In the genomic region with DNA sequence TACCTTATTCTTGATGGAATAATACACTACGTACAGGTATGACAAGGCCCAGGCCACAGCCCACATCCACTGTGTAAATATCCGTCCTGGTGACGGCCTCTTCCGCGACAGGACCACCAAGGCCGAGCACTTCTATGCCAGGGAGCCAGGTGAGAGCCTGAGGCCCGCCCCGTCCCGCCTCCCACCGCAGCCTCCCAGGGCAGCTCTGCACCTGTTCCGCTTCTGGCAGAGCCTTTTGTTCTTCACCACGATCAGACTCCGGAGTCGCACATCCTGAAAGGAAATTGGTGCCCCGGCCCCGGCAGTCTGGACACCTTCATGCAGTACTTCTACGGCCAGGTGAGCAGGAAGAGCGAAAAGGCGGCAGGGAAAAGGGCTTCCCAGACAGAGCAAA, we compare ENCODE assay signal across 12 cellular contexts. TPM values are rescaled to one million over a fixed set of nuclear protein-coding genes. Genes with fewer than 3 reads are reported as not detected.
DNase-seq lines count a peak whose midpoint lies in the region; ATAC-seq and TF ChIP-seq lines count a peak whose summit lies in the region.
"Had no signal": no experiment of that assay in that cellular context is flagged by ENCODE, and none has a peak within 500 bp of the region (broad histone marks: within the 10 kb centered on the region; RNA-seq: fewer than 3 reads in every experiment).

No MANE protein-coding gene starts in this region.

- peaks cover 30% of the 10 kb centered on the region for H3K4me1 ChIP-seq in PC-9 (replicated peaks; ENCODE audit: insufficient read depth)
- peaks cover 30% of the 10 kb centered on the region for H3K4me1 ChIP-seq in mesenchymal stem cell (ENCODE audit: control insufficient read depth, insufficient read depth, low read depth, low read length)
- peaks cover 7 to 47% (median 16%) of the 10 kb centered on the region in 3 donors for H3K4me1 ChIP-seq in esophagus squamous epithelium

- H3K4me3 ChIP-seq in PC-9: peak overlapping the region; percentile 67
- H3K4me3 ChIP-seq in mesenchymal stem cell (ENCODE audit: insufficient read depth in 1 of 2, low read depth in 1 of 2, low read length in 2 of 2): no peak overlapping the region
- H3K4me3 ChIP-seq in esophagus squamous epithelium: peak overlapping the region in 1 of 4 donors; percentile 32
- H3K4me3 ChIP-seq: ovary had no signal

- H3K14ac ChIP-seq in mesenchymal stem cell (ENCODE audit: low read length in 2 of 2): no peak overlapping the region

- no peak overlapping the region for H2BK12ac ChIP-seq in mesenchymal stem cell (ENCODE audit: low read length in 2 of 2)

- no peak overlapping the region for H2BK15ac ChIP-seq in mesenchymal stem cell (ENCODE audit: low read depth, poor library complexity, severe bottlenecking)

- peak overlapping the region in 2 of 3 donors; percentile 42 to 69 for H3K27ac Mint-ChIP-seq in IgD-negative memory B cell
- H3K27ac Mint-ChIP-seq: activated naive CD4-positive, alpha-beta T cell treated with anti-CD3 and anti-CD28 coated beads for 36 hours had no signal

- DNase-seq in DMS153 treated with DMSO at 0.1 percent for 48 hours (lab: John Stamatoyannopoulos, UW; ENCODE audit: unreplicated experiment) (peak; percentile 33), PC-9 (peak in 1 of 2 experiments; percentile 34), mesenchymal stem cell (no peak), esophagus squamous epithelium (lab: John Stamatoyannopoulos, UW) (no peak)
- DNase-seq: activated naive CD4-positive, alpha-beta T cell treated with anti-CD3 and anti-CD28 coated beads for 36 hours; NCI-H524; stimulated activated naive CD4-positive, alpha-beta T cell treated with Interleukin-2 at 50 U/mL for 16 hours had no signal

- H3K9ac ChIP-seq in mesenchymal stem cell (ENCODE audit: low read length): no peak overlapping the region

- no peak overlapping the region for H3K4ac ChIP-seq in mesenchymal stem cell (ENCODE audit: low read depth in 1 of 2, low read length in 2 of 2)

- CTCF ChIA-PET in PC-9 (lab: Charles Lee): no interaction called here

- H3K4me1 Mint-ChIP-seq in IgD-negative memory B cell: peaks cover 0 to 2% (median 0%) of the 10 kb centered on the region in 3 donors

- H2BK5ac ChIP-seq in mesenchymal stem cell (ENCODE audit: low read depth, low read length, poor library complexity, severe bottlenecking): no peak overlapping the region

- peak overlapping the region; percentile 96 for H3K4me2 ChIP-seq in PC-9
- no peak overlapping the region for H3K4me2 ChIP-seq in mesenchymal stem cell (ENCODE audit: low read length, poor library complexity, severe bottlenecking)

- H3K27me3 ChIP-seq in PC-9 (ENCODE audit: insufficient read depth, low read depth): no peaks in the 10 kb centered on the region
- H3K27me3 ChIP-seq in mesenchymal stem cell (ENCODE audit: control insufficient read depth in 1 of 2, insufficient read depth in 1 of 2, low read length in 2 of 2): peaks cover 27 to 42% of the 10 kb centered on the region in 2 experiments
- H3K27me3 ChIP-seq in esophagus squamous epithelium: peaks cover 0 to 26% (median 0%) of the 10 kb centered on the region in 4 donors
- H3K27me3 ChIP-seq: ovary had no signal

- BruUV-seq in PC-9 (replicated peaks; lab: Mats Ljungman, UMichigan): no TSS peak

- peak overlapping the region; percentile 56 for H4K91ac ChIP-seq in mesenchymal stem cell (ENCODE audit: low read length)

- H3K36me3 Mint-ChIP-seq in IgD-negative memory B cell: no peaks in the 10 kb centered on the region

- H3K27ac ChIP-seq in PC-9 (peak overlapping the region; percentile 22), mesenchymal stem cell (ENCODE audit: low read length, poor library complexity, severe bottlenecking) (no peak overlapping the region), esophagus squamous epithelium (no peak overlapping the region)
- H3K27ac ChIP-seq: ovary had no signal

- TF ChIP-seq POLR2A in esophagus squamous epithelium (IDR thresholded peaks at IDR 0.05): no peak

- H2AFZ ChIP-seq in PC-9 (peak overlapping the region; percentile 93), mesenchymal stem cell (ENCODE audit: low read depth, low read length) (no peak overlapping the region)

- POLR2A ChIA-PET in PC-9 (lab: Charles Lee; ENCODE audit: unreplicated experiment): no interaction called here

- H3K18ac ChIP-seq in mesenchymal stem cell (ENCODE audit: low read depth in 1 of 2, low read length in 2 of 2): no peak overlapping the region

- H3K79me2 ChIP-seq in PC-9 (ENCODE audit: low read depth): no peaks in the 10 kb centered on the region

- no peaks in the 10 kb centered on the region for H4K20me1 ChIP-seq in PC-9 (ENCODE audit: insufficient read depth)

- H3F3A ChIP-seq in PC-9 (ENCODE audit: insufficient read depth, low read depth): peaks cover 17% of the 10 kb centered on the region

- TF ChIP-seq CTCF in PC-9 (conservative IDR thresholded peaks at IDR 0.05) (no peak), esophagus squamous epithelium (IDR thresholded peaks at IDR 0.05) (no peak)

- no peaks in the 10 kb centered on the region for H3K9me3 Mint-ChIP-seq in IgD-negative memory B cell
- H3K9me3 Mint-ChIP-seq: activated naive CD4-positive, alpha-beta T cell treated with anti-CD3 and anti-CD28 coated beads for 36 hours had no signal

- peak overlapping the region in 3 of 4 donors; percentile 8 to 77 (median 14) for H3K4me3 Mint-ChIP-seq in IgD-negative memory B cell
- H3K4me3 Mint-ChIP-seq: activated naive CD4-positive, alpha-beta T cell treated with anti-CD3 and anti-CD28 coated beads for 36 hours had no signal

- WGBS in mesenchymal stem cell: 71% methylated on average over 19 of the region's 19 CpGs
- 33 to 37% methylated on average over 4 to 8 of the region's 19 CpGs for WGBS in esophagus squamous epithelium, 2 donors

- peaks cover 39% of the 10 kb centered on the region for H3K27me3 Mint-ChIP-seq in IgD-negative memory B cell

- no peaks in the 10 kb centered on the region for H3K79me1 ChIP-seq in mesenchymal stem cell (replicated peaks; ENCODE audit: low read length, poor library complexity, severe bottlenecking)

- H4K8ac ChIP-seq in mesenchymal stem cell (ENCODE audit: low read length): peak overlapping the region; percentile 57

- H2AK5ac ChIP-seq in mesenchymal stem cell (ENCODE audit: low read length, severe bottlenecking): no peak overlapping the region

- H3K23ac ChIP-seq in mesenchymal stem cell (ENCODE audit: low read length in 2 of 2): no peak overlapping the region

- no peaks in the 10 kb centered on the region for H3K36me3 ChIP-seq in PC-9 (ENCODE audit: low read depth)
- peaks cover 0 to 6% of the 10 kb centered on the region in 2 experiments for H3K36me3 ChIP-seq in mesenchymal stem cell (ENCODE audit: control insufficient read depth in 1 of 2, insufficient read depth in 2 of 2, low read depth in 1 of 2, low read length in 2 of 2)
- H3K36me3 ChIP-seq in esophagus squamous epithelium: no peaks in the 10 kb centered on the region
- H3K36me3 ChIP-seq: ovary had no signal

- no peak overlapping the region for H2BK120ac ChIP-seq in mesenchymal stem cell (ENCODE audit: low read depth, low read length)

- no peaks in the 10 kb centered on the region for H3K9me3 ChIP-seq in PC-9 (ENCODE audit: insufficient read depth, low read depth)
- H3K9me3 ChIP-seq in mesenchymal stem cell (ENCODE audit: control insufficient read depth, low read length): no peaks in the 10 kb centered on the region
- no peaks in the 10 kb centered on the region for H3K9me3 ChIP-seq in esophagus squamous epithelium
- H3K9me3 ChIP-seq: ovary had no signal

- ATAC-seq in GM18517 (IDR thresholded peaks at IDR 0.05; ENCODE audit: unreplicated experiment) (no peak), GM18519 (IDR thresholded peaks at IDR 0.05; ENCODE audit: low FRiP score, unreplicated experiment) (no peak), HG03457 (IDR thresholded peaks at IDR 0.05; ENCODE audit: unreplicated experiment) (no peak)

- intact Hi-C loops in PC-9 (cut with micrococcal nuclease; ENCODE audit: unreplicated experiment): loop anchor here (5.0 kb wide), 1 partner anchor 108 kb away; no protein-coding TSS in a partner anchor
- intact Hi-C loops in esophagus squamous epithelium (cut with DNase I): no loop called here

- H3K9me2 ChIP-seq in PC-9 (ENCODE audit: insufficient read depth): no peaks in the 10 kb centered on the region

RNA-seq across cellular contexts. Expression of a gene that starts 10.6 kb away (rescaled TPM):
- polyA plus RNA-seq in IgD-negative memory B cell: 1.3 TPM
- total RNA-seq in PC-9 (2021) (60.7 and 85.3 TPM in 2 replicates), esophagus squamous epithelium (10 to 100 TPM in 3 of 4 donors, 1 to 10 TPM in 1; 3.8 to 42.2 (median 19.5) TPM)
- polyA plus RNA-seq in mesenchymal stem cell (2013, experiment 1 of 2): 104 TPM
- polyA plus RNA-seq in mesenchymal stem cell (2013, experiment 2 of 2): 105 TPM

RNA-seq across cellular contexts. Expression of a gene that starts 16.4 kb away (rescaled TPM):
- 2.8 TPM for polyA plus RNA-seq in IgD-negative memory B cell
- 10.5 and 16.0 TPM in 2 replicates for total RNA-seq in PC-9 (2021)
- polyA plus RNA-seq in mesenchymal stem cell (2013, experiment 1 of 2): 0.87 TPM
- polyA plus RNA-seq in mesenchymal stem cell (2013, experiment 2 of 2): 0.90 TPM
- total RNA-seq in esophagus squamous epithelium: 1 to 10 TPM; 1.1 to 6.7 (median 4.1) TPM

RNA-seq across cellular contexts. Expression of a gene that starts 17.1 kb away (rescaled TPM):
- 5.2 TPM for polyA plus RNA-seq in IgD-negative memory B cell
- 10.4 and 16.0 TPM in 2 replicates for total RNA-seq in PC-9 (2021)
- polyA plus RNA-seq in mesenchymal stem cell (2013, experiment 1 of 2): 37.2 TPM
- 35.0 TPM for polyA plus RNA-seq in mesenchymal stem cell (2013, experiment 2 of 2)
- 10 to 100 TPM in 1 of 4 donors, 1 to 10 TPM in 3; 5.7 to 13.9 (median 7.8) TPM for total RNA-seq in esophagus squamous epithelium

RNA-seq across cellular contexts. Expression of a gene that starts 30.2 kb away (rescaled TPM):
- polyA plus RNA-seq in IgD-negative memory B cell: 12.5 TPM
- total RNA-seq in PC-9 (2021): 121 and 139 TPM in 2 replicates
- polyA plus RNA-seq in mesenchymal stem cell (2013, experiment 1 of 2): 65.6 TPM
- 65.2 TPM for polyA plus RNA-seq in mesenchymal stem cell (2013, experiment 2 of 2)
- 10 to 100 TPM; 39.7 to 74.1 (median 50.1) TPM for total RNA-seq in esophagus squamous epithelium
